In the genomic region with DNA sequence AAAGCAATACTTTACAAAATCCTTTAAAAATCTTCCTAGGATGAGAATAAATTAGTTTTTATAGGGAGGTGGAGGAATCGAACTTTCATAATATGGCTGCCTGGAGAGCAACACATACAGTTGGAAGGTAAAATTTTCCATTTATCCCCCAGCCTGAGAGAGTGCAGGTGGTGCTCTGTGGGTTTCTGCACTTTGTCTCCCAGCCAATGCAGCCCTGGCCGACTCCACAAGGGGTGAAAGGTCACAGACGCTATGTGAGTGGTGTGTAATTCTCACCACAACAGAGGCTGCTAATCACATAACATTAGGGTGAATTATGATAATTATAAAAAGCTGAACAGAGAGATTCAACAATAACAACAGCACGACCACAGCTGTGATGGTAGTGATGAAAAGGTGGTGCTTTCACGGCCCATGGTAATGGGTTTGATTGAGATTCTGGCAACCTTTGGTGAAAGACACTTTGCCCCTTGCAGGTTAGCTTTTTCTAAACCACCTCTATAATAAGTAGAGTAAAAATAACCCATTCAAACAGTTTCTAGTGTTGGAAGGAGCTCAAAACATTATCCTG, we compare ENCODE assay signal across 20 cellular contexts. TPM values are rescaled to one million over a fixed set of nuclear protein-coding genes. Genes with fewer than 3 reads are reported as not detected.
A peak's percentile ranks its signal among the peaks of the same experiment; 100 is the strongest.
DNase-seq lines count a peak whose midpoint lies in the region; ATAC-seq and TF ChIP-seq lines count a peak whose summit lies in the region.
"Had no signal": no experiment of that assay in that cellular context is flagged by ENCODE, and none has a peak within 500 bp of the region (broad histone marks: within the 10 kb centered on the region; RNA-seq: fewer than 3 reads in every experiment).

No MANE protein-coding gene starts in this region.

- no peak overlapping the region for H3K4me2 ChIP-seq in smooth muscle cell

- H3K27me3 ChIP-seq in cardiac muscle cell, result no peaks in the 10 kb centered on the region
- no peaks in the 10 kb centered on the region for H3K27me3 ChIP-seq in smooth muscle cell (ENCODE audit: low read depth)
- H3K27me3 ChIP-seq: adrenal gland, vagina had no signal

- ATAC-seq in left ventricle myocardium superior, result no peak
- no peak for ATAC-seq in natural killer cell treated with Interleukin-12 subunit alpha and Interleukin-12 subunit beta and Interleukin-15 and Interleukin-18, amount 100 ng/mL, for 72 hours
- ATAC-seq: CD8-positive, alpha-beta T cell; sciatic nerve had no signal

- DNase-seq in cardiac muscle cell (ENCODE audit: low read depth in 1 of 2, low spot score in 1 of 2) (peak; percentile 5 to 38), left ventricle myocardium superior (no peak), SW480 (ENCODE audit: low spot score) (peak; percentile 65), left kidney (ENCODE audit: low read depth, low spot score) (peak; percentile 19), smooth muscle cell (lab: John Stamatoyannopoulos, UW; ENCODE audit: unreplicated experiment) (no peak), dermis blood vessel endothelial cell (no peak), KG1 (lab: John Stamatoyannopoulos, UW) (no peak)
- no peak for DNase-seq in natural killer cell treated with Interleukin-12 subunit alpha and Interleukin-12 subunit beta and Interleukin-15 and Interleukin-18, amount 100 ng/mL, for 72 hours (ENCODE audit: low spot score)
- DNase-seq: activated CD4-positive, CD25-positive, alpha-beta regulatory T cell; activated effector memory CD4-positive, alpha-beta T cell treated with Interleukin-2 at 50 U/mL for 16 hours; adrenal gland; CD8-positive, alpha-beta T cell; NCI-H2171 treated with DMSO at 0.1 percent for 48 hours had no signal

- no peaks in the 10 kb centered on the region for H3F3A ChIP-seq in smooth muscle cell (ENCODE audit: low read depth)

- 61% methylated on average over 5 of the region's 5 CpGs for WGBS in smooth muscle cell (ENCODE audit: low lambda C conversion rate)

- TF ChIP-seq CTCF in cardiac muscle cell (IDR thresholded peaks at IDR 0.05; ENCODE audit: low read depth, low read length) (no peak), smooth muscle cell (IDR thresholded peaks at IDR 0.05; ENCODE audit: borderline replicate concordance, insufficient read depth, poor library complexity, severe bottlenecking) (no peak)

- H3K27ac ChIP-seq in cardiac muscle cell, result no peak overlapping the region
- no peak overlapping the region for H3K27ac ChIP-seq in smooth muscle cell (ENCODE audit: low read depth)
- H3K27ac ChIP-seq: adrenal gland, vagina had no signal

- H3K4me1 Mint-ChIP-seq in natural killer cell treated with Interleukin-12 subunit alpha and Interleukin-12 subunit beta and Interleukin-15 and Interleukin-18, amount 100 ng/mL, for 72 hours (ENCODE audit: low read depth in 2 of 2), result no peaks in the 10 kb centered on the region
- H3K4me1 Mint-ChIP-seq: memory B cell had no signal

- H3K4me3 Mint-ChIP-seq in natural killer cell treated with Interleukin-12 subunit alpha and Interleukin-12 subunit beta and Interleukin-15 and Interleukin-18, amount 100 ng/mL, for 72 hours, result no peak overlapping the region
- H3K4me3 Mint-ChIP-seq: CD8-positive, alpha-beta T cell; memory B cell; neural crest cell had no signal

- intact Hi-C loops in left ventricle myocardium superior (cut with micrococcal nuclease), result no loop called here

- H3K4me3 ChIP-seq in cardiac muscle cell (no peak overlapping the region), smooth muscle cell (no peak overlapping the region)
- H3K4me3 ChIP-seq: adrenal gland, vagina had no signal

- H3K4me1 ChIP-seq in cardiac muscle cell (ENCODE audit: low read depth) (no peaks in the 10 kb centered on the region), smooth muscle cell (ENCODE audit: low read depth) (no peaks in the 10 kb centered on the region)

- H3K9ac ChIP-seq in smooth muscle cell (ENCODE audit: low read depth), result no peak overlapping the region

- H3K27ac Mint-ChIP-seq in natural killer cell treated with Interleukin-12 subunit alpha and Interleukin-12 subunit beta and Interleukin-15 and Interleukin-18, amount 100 ng/mL, for 72 hours, result no peak overlapping the region
- H3K27ac Mint-ChIP-seq: CD8-positive, alpha-beta T cell; memory B cell had no signal

- H3K36me3 ChIP-seq in cardiac muscle cell (no peaks in the 10 kb centered on the region), smooth muscle cell (ENCODE audit: low read depth) (no peaks in the 10 kb centered on the region)
- H3K36me3 ChIP-seq: adrenal gland, vagina had no signal

- H2AFZ ChIP-seq in smooth muscle cell (ENCODE audit: low read depth), result no peak overlapping the region

- no peaks in the 10 kb centered on the region for H3K9me3 Mint-ChIP-seq in natural killer cell treated with Interleukin-12 subunit alpha and Interleukin-12 subunit beta and Interleukin-15 and Interleukin-18, amount 100 ng/mL, for 72 hours
- H3K9me3 Mint-ChIP-seq: CD8-positive, alpha-beta T cell; memory B cell had no signal

- H3K9me3 ChIP-seq in cardiac muscle cell (ENCODE audit: low read depth) (no peaks in the 10 kb centered on the region), smooth muscle cell (replicated peaks; ENCODE audit: low read depth) (no peaks in the 10 kb centered on the region)
- H3K9me3 ChIP-seq: adrenal gland, vagina had no signal

- H3K27me3 Mint-ChIP-seq in natural killer cell treated with Interleukin-12 subunit alpha and Interleukin-12 subunit beta and Interleukin-15 and Interleukin-18, amount 100 ng/mL, for 72 hours, result no peaks in the 10 kb centered on the region
- H3K27me3 Mint-ChIP-seq: memory B cell had no signal

- H3K36me3 Mint-ChIP-seq in natural killer cell treated with Interleukin-12 subunit alpha and Interleukin-12 subunit beta and Interleukin-15 and Interleukin-18, amount 100 ng/mL, for 72 hours, result no peaks in the 10 kb centered on the region
- H3K36me3 Mint-ChIP-seq: CD8-positive, alpha-beta T cell; memory B cell had no signal

- H3K79me2 ChIP-seq in smooth muscle cell (ENCODE audit: low read depth), result no peaks in the 10 kb centered on the region

- H4K20me1 ChIP-seq in smooth muscle cell (ENCODE audit: low read depth), result no peaks in the 10 kb centered on the region

RNA-seq across cellular contexts. Expression of gene NANOGP8, which starts 30.1 kb away (rescaled TPM):
- total RNA-seq in cardiac muscle cell (not detected in 2 replicates), left ventricle myocardium superior (not detected), smooth muscle cell (not detected in 2 replicates), dermis blood vessel endothelial cell (not detected in 2 replicates)
- polyA plus RNA-seq in cardiac muscle cell (0.25 TPM in 1 of 2 replicates, not detected in the other), smooth muscle cell (not detected in 2 replicates)
- total RNA-seq in natural killer cell treated with Interleukin-12 subunit alpha and Interleukin-12 subunit beta and Interleukin-15 and Interleukin-18, amount 100 ng/mL, for 72 hours, result not detected
- total RNA-seq: A673; activated CD8-positive, alpha-beta memory T cell treated with anti-CD3 and anti-CD28 coated beads for 36 hours; CD8-positive, alpha-beta T cell; neural crest cell; T-helper 1 cell treated with Interleukin-12 subunit alpha and Interleukin-12 subunit beta and Interleukin-4 antibody, amounts not matched to agents 30 ng/mL and 1 ng/mL, for 36 hours; vagina had no signal
- polyA plus RNA-seq: adrenal gland had no signal

Comparison
In these comparisons a context has a peak if more than half of its experiments do, and no peak if none do; other contexts are left out.
1. DNase-seq: peak in cardiac muscle cell (2 of 2), SW480 (single experiment) and left kidney (single experiment); none in left ventricle myocardium superior (single experiment), smooth muscle cell (single experiment), dermis blood vessel endothelial cell (single experiment), natural killer cell treated with Interleukin-12 subunit alpha and Interleukin-12 subunit beta and Interleukin-15 and Interleukin-18, amount 100 ng/mL, for 72 hours (single experiment) and KG1 (single experiment).